ENCODE assay signal across 15 cellular contexts in genomic region chr6:14763139-14763538, GRCh38.
DNase-seq lines count a peak whose midpoint lies in the region; ATAC-seq lines count a peak whose summit lies in the region.
"Had no signal": no experiment of that assay in that cellular context is flagged by ENCODE, and none has a peak within 500 bp of the region (broad histone marks: within the 10 kb centered on the region; RNA-seq: fewer than 3 reads in every experiment).

No MANE protein-coding gene starts in this region.

- no peaks in the 10 kb centered on the region for H3K9me3 Mint-ChIP-seq in activated T-cell treated with anti-CD3 and anti-CD28 coated beads, Interleukin-2, amount 50 U/mL, for 4 hours

- no peak overlapping the region for H3K9ac ChIP-seq in adipocyte (ENCODE audit: low read length)

- no peaks in the 10 kb centered on the region for H3K36me3 ChIP-seq in adipocyte (ENCODE audit: control insufficient read depth, insufficient read depth, low read length, severe bottlenecking)
- H3K36me3 ChIP-seq: SJCRH30 had no signal

- no peak overlapping the region for H3K4me3 ChIP-seq in adipocyte (ENCODE audit: low read length)
- H3K4me3 ChIP-seq: SJCRH30 had no signal

- no peaks in the 10 kb centered on the region for H3K27me3 ChIP-seq in adipocyte (replicated peaks; ENCODE audit: control insufficient read depth, insufficient read depth, low read length)
- H3K27me3 ChIP-seq: SJCRH30 had no signal

- H3K4me1 Mint-ChIP-seq in T-helper 17 cell: peaks cover 4% of the 10 kb centered on the region
- peaks cover 14% of the 10 kb centered on the region for H3K4me1 Mint-ChIP-seq in activated T-cell treated with anti-CD3 and anti-CD28 coated beads, Interleukin-2, amount 50 U/mL, for 4 hours (ENCODE audit: low read depth)

- no peaks in the 10 kb centered on the region for H3K27me3 Mint-ChIP-seq in T-helper 17 cell
- H3K27me3 Mint-ChIP-seq in activated T-cell treated with anti-CD3 and anti-CD28 coated beads, Interleukin-2, amount 50 U/mL, for 4 hours (ENCODE audit: low read depth): no peaks in the 10 kb centered on the region

- no peak overlapping the region for H3K27ac Mint-ChIP-seq in T-helper 17 cell

- no peak overlapping the region for H3K4me3 Mint-ChIP-seq in T-helper 17 cell
- H3K4me3 Mint-ChIP-seq in activated T-cell treated with anti-CD3 and anti-CD28 coated beads, Interleukin-2, amount 50 U/mL, for 4 hours: no peak overlapping the region

- H3K36me3 Mint-ChIP-seq in T-helper 17 cell (ENCODE audit: low read depth): no peaks in the 10 kb centered on the region
- no peaks in the 10 kb centered on the region for H3K36me3 Mint-ChIP-seq in activated T-cell treated with anti-CD3 and anti-CD28 coated beads, Interleukin-2, amount 50 U/mL, for 4 hours (ENCODE audit: insufficient read depth)

- peak; percentile 11 for DNase-seq in AG08395 (ENCODE audit: low spot score)
- DNase-seq in HPDE6-E6E7 (ENCODE audit: extremely low spot score): peak; percentile 88
- peak; percentile 31 for DNase-seq in adipocyte (ENCODE audit: low read depth)
- DNase-seq in iris pigment epithelial cell (ENCODE audit: low read depth): peak; percentile 76
- DNase-seq in NK-92 treated with Interleukin-12 subunit alpha and Interleukin-12 subunit beta, amount 100 ng/mL, for 24 hours (lab: John Stamatoyannopoulos, UW): no peak
- DNase-seq in T-helper 17 cell: no peak
- DNase-seq in activated T-cell treated with anti-CD3 and anti-CD28 coated beads, Interleukin-2, amount 50 U/mL, for 4 hours: no peak
- DNase-seq: effector CD4-positive, alpha-beta T cell; hypothalamus; midbrain; NCI-H510A treated with DMSO at 0.1 percent for 48 hours; SJCRH30; stimulated activated CD4-positive, alpha-beta T cell treated with anti-CD3 and anti-CD28 coated beads, Interleukin-4, amount 100 ng/mL, for 24 hours; stimulated activated naive CD4-positive, alpha-beta T cell treated with Interleukin-2 at 50 U/mL for 16 hours had no signal

- peaks cover 14% of the 10 kb centered on the region for H3K4me1 ChIP-seq in adipocyte (ENCODE audit: control insufficient read depth, insufficient read depth, low read length)
- H3K4me1 ChIP-seq: SJCRH30 had no signal

- H3K9me3 ChIP-seq in adipocyte (ENCODE audit: control insufficient read depth, low read length) (no peaks in the 10 kb centered on the region), T-helper 17 cell (ENCODE audit: control insufficient read depth, low read length, poor library complexity, severe bottlenecking) (no peaks in the 10 kb centered on the region)
- H3K9me3 ChIP-seq: SJCRH30 had no signal

- ATAC-seq in T-helper 17 cell (no peak), HG03025 (IDR thresholded peaks at IDR 0.05; ENCODE audit: low FRiP score, unreplicated experiment) (no peak)
- ATAC-seq in activated T-cell treated with anti-CD3 and anti-CD28 coated beads, Interleukin-2, amount 50 U/mL, for 4 hours: no peak

Comparison
In these comparisons a context has a peak if more than half of its experiments do, and no peak if none do; other contexts are left out.
1. DNase-seq: peak in AG08395 (single experiment), HPDE6-E6E7 (single experiment), adipocyte (single experiment) and iris pigment epithelial cell (single experiment); none in NK-92 treated with Interleukin-12 subunit alpha and Interleukin-12 subunit beta, amount 100 ng/mL, for 24 hours (single experiment), T-helper 17 cell (0 of 3) and activated T-cell treated with anti-CD3 and anti-CD28 coated beads, Interleukin-2, amount 50 U/mL, for 4 hours (single experiment).